Comparison of ENCODE assay signal across 9 cellular contexts in the genomic region with DNA sequence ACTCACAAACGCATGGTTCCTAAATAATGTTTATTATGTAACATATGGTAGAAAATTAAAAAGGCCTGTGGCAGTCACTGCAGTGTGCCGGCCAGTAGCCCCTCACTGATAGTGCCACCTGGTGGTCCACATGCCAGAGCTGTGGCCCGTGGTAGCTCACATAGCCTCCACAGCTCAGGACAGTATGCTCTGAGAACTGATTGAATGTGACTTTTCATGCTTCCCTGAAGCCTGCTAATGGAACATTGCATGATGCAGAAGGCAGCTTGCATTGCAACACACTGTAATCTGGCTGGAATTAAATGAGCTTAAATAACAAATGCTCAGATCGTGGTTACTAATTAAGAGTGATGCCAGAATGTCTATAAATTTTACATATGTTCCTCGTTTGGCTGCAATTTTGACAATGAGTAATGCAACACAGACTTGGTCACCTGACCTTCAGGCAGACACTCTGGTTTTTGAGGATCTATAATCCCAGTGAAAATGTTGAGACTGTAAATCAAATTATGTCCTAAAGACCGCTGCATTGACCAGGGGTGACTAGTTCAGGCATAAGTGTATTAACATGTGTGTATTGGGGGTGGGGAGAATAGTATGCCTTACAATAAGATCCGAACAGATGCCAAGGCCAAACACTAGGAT.
DNase-seq lines count a peak whose midpoint lies in the region; ATAC-seq and TF ChIP-seq lines count a peak whose summit lies in the region.
"Had no signal": no experiment of that assay in that cellular context is flagged by ENCODE, and none has a peak within 500 bp of the region (broad histone marks: within the 10 kb centered on the region; RNA-seq: fewer than 3 reads in every experiment).

No MANE protein-coding gene starts in this region.

- H2AFZ ChIP-seq in SU-DHL-6 (ENCODE audit: low read depth, low read length, severe bottlenecking), result no peak overlapping the region

- H3K27me3 ChIP-seq in Caco-2 (replicated peaks; ENCODE audit: control insufficient read depth, insufficient read depth, low read length) (no peaks in the 10 kb centered on the region), H7 (ENCODE audit: control insufficient read depth, insufficient read depth, low read length) (no peaks in the 10 kb centered on the region), SU-DHL-6 (ENCODE audit: low read length) (no peaks in the 10 kb centered on the region), iPS DF 6.9 (ENCODE audit: control insufficient read depth, insufficient read depth, low read length) (no peaks in the 10 kb centered on the region), ovary (no peaks in the 10 kb centered on the region), body of pancreas (no peaks in the 10 kb centered on the region)

- BruUV-seq in Caco-2 (replicated peaks; lab: Mats Ljungman, UMichigan), result no TSS peak

- H4K20me1 ChIP-seq in SU-DHL-6 (ENCODE audit: low read depth, low read length), result no peaks in the 10 kb centered on the region

- H3F3A ChIP-seq in SU-DHL-6 (ENCODE audit: insufficient read depth), result no peaks in the 10 kb centered on the region

- CTCF ChIA-PET in Caco-2 (lab: Charles Lee), result interaction anchor here (0.6 to 1.3 kb wide), 2 partner anchors 145 to 976 kb away, joined by 5 to 8 read pairs; no protein-coding TSS in a partner anchor

- H3K27me3 Mint-ChIP-seq in Caco-2 (ENCODE audit: insufficient read depth, unreplicated experiment), result no peaks in the 10 kb centered on the region

- POLR2A ChIA-PET in Caco-2 (lab: Charles Lee), result no interaction called here

- H3K36me3 ChIP-seq in Caco-2 (ENCODE audit: control insufficient read depth, insufficient read depth, low read length) (no peaks in the 10 kb centered on the region), H7 (replicated peaks; ENCODE audit: control insufficient read depth, insufficient read depth, low read length) (no peaks in the 10 kb centered on the region), SU-DHL-6 (ENCODE audit: low read length) (no peaks in the 10 kb centered on the region), iPS DF 6.9 (ENCODE audit: control insufficient read depth, insufficient read depth, low read length) (no peaks in the 10 kb centered on the region), ovary (no peaks in the 10 kb centered on the region), body of pancreas (replicated peaks in 1 of 2; ENCODE audit: insufficient read depth in 1 of 2, low read depth in 2 of 2) (no peaks in the 10 kb centered on the region)

- DNase-seq in Caco-2 (peak in 1 of 2 experiments; percentile 29), H7 (peak; percentile 36), iPS DF 6.9 (ENCODE audit: low read depth, low spot score) (peak; percentile 5), ovary (no peak), body of pancreas (no peak)
- DNase-seq in activated CD4-positive, alpha-beta T cell treated with anti-CD3 and anti-CD28 coated beads for 48 hours, result no peak
- DNase-seq: KG1 had no signal

- H3K27ac Mint-ChIP-seq in Caco-2 (ENCODE audit: unreplicated experiment), result no peak overlapping the region

- no peaks in the 10 kb centered on the region for H3K79me2 ChIP-seq in SU-DHL-6 (ENCODE audit: insufficient read depth, low read length)

- no peaks in the 10 kb centered on the region for H3K9me3 ChIP-seq in Caco-2
- no peaks in the 10 kb centered on the region for H3K9me3 ChIP-seq in SU-DHL-6 (ENCODE audit: insufficient read depth, low read length)
- no peaks in the 10 kb centered on the region for H3K9me3 ChIP-seq in iPS DF 6.9 (ENCODE audit: control insufficient read depth, insufficient read depth, low read length)
- no peaks in the 10 kb centered on the region for H3K9me3 ChIP-seq in ovary
- H3K9me3 ChIP-seq in body of pancreas, result no peaks in the 10 kb centered on the region

- no peaks in the 10 kb centered on the region for H3K4me1 Mint-ChIP-seq in Caco-2 (ENCODE audit: low read depth, unreplicated experiment)

- no peak overlapping the region for H3K9ac ChIP-seq in SU-DHL-6 (ENCODE audit: low read length)

- H3K4me3 Mint-ChIP-seq in Caco-2 (ENCODE audit: unreplicated experiment), result no peak overlapping the region

- no peaks in the 10 kb centered on the region for H3K9me2 ChIP-seq in SU-DHL-6 (replicated peaks; ENCODE audit: insufficient read depth, low read length)

- TF ChIP-seq POLR2A in ovary (IDR thresholded peaks at IDR 0.05) (no peak), GM18505 (IDR thresholded peaks at IDR 0.05; ENCODE audit: borderline replicate concordance, extremely low read depth, insufficient read depth, insufficient read length) (no peak), body of pancreas (IDR thresholded peaks at IDR 0.05) (no peak)

- H3K27ac ChIP-seq in SU-DHL-6 (ENCODE audit: low read depth, low read length), result no peak overlapping the region
- H3K27ac ChIP-seq in iPS DF 6.9 (ENCODE audit: low read length), result no peak overlapping the region
- H3K27ac ChIP-seq in ovary, result no peak overlapping the region
- no peak overlapping the region for H3K27ac ChIP-seq in body of pancreas

- TF ChIP-seq EP300 in ovary (IDR thresholded peaks at IDR 0.05), result no peak

- H3K36me3 Mint-ChIP-seq in Caco-2 (ENCODE audit: insufficient read depth, unreplicated experiment), result no peaks in the 10 kb centered on the region

- peak; percentile 33 to 42 for TF ChIP-seq CTCF in Caco-2 (IDR thresholded peaks at IDR 0.05; ENCODE audit: insufficient read depth in 1 of 2, low read depth in 1 of 2, low read length in 1 of 2, severe bottlenecking in 1 of 2, unreplicated experiment in 1 of 2)
- peak; percentile 36 for TF ChIP-seq CTCF in SU-DHL-6 (IDR thresholded peaks at IDR 0.05; ENCODE audit: insufficient read depth, low read length, poor library complexity, severe bottlenecking)
- TF ChIP-seq CTCF in ovary (IDR thresholded peaks at IDR 0.05), result no peak
- no peak for TF ChIP-seq CTCF in body of pancreas (IDR thresholded peaks at IDR 0.05)

- no peak overlapping the region for H3K4me3 ChIP-seq in Caco-2 (ENCODE audit: low read depth, low read length)
- no peak overlapping the region for H3K4me3 ChIP-seq in H7 (ENCODE audit: insufficient read depth, low read depth, low read length)
- H3K4me3 ChIP-seq in SU-DHL-6 (ENCODE audit: insufficient read depth, low read length, poor library complexity, severe bottlenecking), result no peak overlapping the region
- no peak overlapping the region for H3K4me3 ChIP-seq in iPS DF 6.9 (ENCODE audit: low read length)
- H3K4me3 ChIP-seq in ovary, result no peak overlapping the region
- H3K4me3 ChIP-seq in body of pancreas, result no peak overlapping the region

- intact Hi-C loops in Caco-2 (cut with micrococcal nuclease; ENCODE audit: unreplicated experiment) (no loop called here), ovary (cut with DNase I) (no loop called here), body of pancreas (cut with DNase I) (no loop called here)

- no peak for ATAC-seq in GM18505 (IDR thresholded peaks at IDR 0.05; ENCODE audit: unreplicated experiment)
- no peak for ATAC-seq in body of pancreas

- peaks cover 25% of the 10 kb centered on the region for H3K9me3 Mint-ChIP-seq in Caco-2 (ENCODE audit: unreplicated experiment)

- no CpG with 5 or more reads among the region's 7 CpGs for WGBS in iPS DF 6.9 (ENCODE audit: insufficient coverage, insufficient read length)
- 59 to 69% (median 65%) methylated on average over 7 of the region's 7 CpGs for whole genome bisulfite sequencing in ovary, 3 donors
- WGBS in body of pancreas, 2 donors, result 52 to 56% methylated on average over 7 of the region's 7 CpGs

- no peak overlapping the region for H3K4me2 ChIP-seq in SU-DHL-6 (ENCODE audit: low read depth, low read length, poor library complexity, severe bottlenecking)

- H3K4me1 ChIP-seq in Caco-2 (no peaks in the 10 kb centered on the region), iPS DF 6.9 (ENCODE audit: control insufficient read depth, insufficient read depth, low read length) (peaks cover 2% of the 10 kb centered on the region; the same call in 1 of the 2 replicates), ovary (ENCODE audit: insufficient read depth) (no peaks in the 10 kb centered on the region), body of pancreas (no peaks in the 10 kb centered on the region)

Comparison
In these comparisons a context has a peak if more than half of its experiments do, and no peak if none do; other contexts are left out.
1. DNase-seq: peak in H7 (single experiment) and iPS DF 6.9 (single experiment); none in ovary (0 of 5), activated CD4-positive, alpha-beta T cell treated with anti-CD3 and anti-CD28 coated beads for 48 hours (single experiment) and body of pancreas (0 of 4).
2. CTCF ChIP-seq: peak in Caco-2 (2 of 2) and SU-DHL-6 (single experiment); none in ovary (0 of 3) and body of pancreas (0 of 7).